Comparison of ENCODE assay signal across 8 cellular contexts in the genomic region with DNA sequence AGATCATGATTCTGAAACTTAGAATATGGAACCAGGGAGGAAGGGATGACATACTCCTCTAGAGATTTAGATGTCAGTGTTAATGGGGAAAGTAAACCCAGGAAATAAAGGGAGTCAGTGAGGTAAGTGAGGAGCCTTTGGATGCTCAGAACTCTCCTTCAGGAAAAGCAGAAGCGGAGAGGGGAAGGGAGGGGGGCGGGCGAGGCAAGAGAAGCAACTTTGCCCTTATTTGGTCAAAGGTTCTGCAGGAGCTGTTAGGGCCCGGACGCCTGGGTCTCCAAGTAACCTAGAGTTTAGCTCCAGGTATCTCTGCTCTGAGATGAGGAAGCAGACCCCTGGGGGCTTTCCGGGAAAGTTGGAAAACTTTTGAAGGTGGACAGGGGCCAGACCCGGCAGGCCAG. TPM values are rescaled to one million over a fixed set of nuclear protein-coding genes. Genes with fewer than 3 reads are reported as not detected.
A peak's percentile ranks its signal among the peaks of the same experiment; 100 is the strongest.
DNase-seq lines count a peak whose midpoint lies in the region; ATAC-seq and TF ChIP-seq lines count a peak whose summit lies in the region.

No MANE protein-coding gene starts in this region.

- no peaks in the 10 kb centered on the region for H3K27me3 Mint-ChIP-seq in IgD-negative memory B cell

- DNase-seq in BE2C (no peak), ascending aorta (ENCODE audit: low spot score in 2 of 2) (no peak), lung (ENCODE audit: low spot score) (no peak), RPMI8226 (no peak), NCI-H1694 (lab: John Stamatoyannopoulos, UW) (no peak), GM19240 (ENCODE audit: insufficient read length, low spot score) (no peak)

- no peaks in the 10 kb centered on the region for H3K9me3 Mint-ChIP-seq in IgD-negative memory B cell

- H3K9me3 ChIP-seq in BE2C (no peaks in the 10 kb centered on the region), ascending aorta (no peaks in the 10 kb centered on the region), lung (ENCODE audit: control insufficient read depth in 2 of 2, insufficient read depth in 1 of 2, low read length in 1 of 2) (no peaks in the 10 kb centered on the region)

- TF ChIP-seq POLR2A in GM18505 (IDR thresholded peaks at IDR 0.05; ENCODE audit: borderline replicate concordance, extremely low read depth, insufficient read depth, insufficient read length), result no peak

- H3K36me3 ChIP-seq in BE2C, result peaks cover 24% of the 10 kb centered on the region
- peaks cover 32 to 46% of the 10 kb centered on the region in 2 donors for H3K36me3 ChIP-seq in ascending aorta
- peaks cover 12 to 32% of the 10 kb centered on the region in 2 donors for H3K36me3 ChIP-seq in lung (ENCODE audit: control insufficient read depth in 2 of 2, insufficient read depth in 2 of 2, low read length in 2 of 2)

- H3K36me3 Mint-ChIP-seq in IgD-negative memory B cell, result peaks cover 3% of the 10 kb centered on the region

- H3K4me1 ChIP-seq in BE2C (peaks cover 4% of the 10 kb centered on the region), ascending aorta (peaks cover 13 to 42% of the 10 kb centered on the region in 2 donors), lung (ENCODE audit: control insufficient read depth in 2 of 2, insufficient read depth in 2 of 2, low read length in 2 of 2) (peaks cover 3 to 20% of the 10 kb centered on the region in 2 donors)

- TF ChIP-seq CTCF in BE2C (IDR thresholded peaks at IDR 0.05; ENCODE audit: low read depth, low read length), result no peak
- TF ChIP-seq CTCF in ascending aorta (IDR thresholded peaks at IDR 0.05), result no peak
- no peak for TF ChIP-seq CTCF in lung (IDR thresholded peaks at IDR 0.05; ENCODE audit: control extremely low read depth, extremely low read depth)

- H3K27ac Mint-ChIP-seq in IgD-negative memory B cell, result peak overlapping the region; percentile 90 to 97 (median 93)

- ATAC-seq in lung (ENCODE audit: insufficient read depth, low FRiP score) (no peak), GM18505 (IDR thresholded peaks at IDR 0.05; ENCODE audit: unreplicated experiment) (no peak)

- H3K4me3 Mint-ChIP-seq in IgD-negative memory B cell, result peak overlapping the region; percentile 91 to 99 (median 96)

- WGBS in lung, 2 donors, result 0 to 1% methylated on average over 7 of the region's 7 CpGs

- intact Hi-C loops in ascending aorta (cut with DNase I), result no loop called here

- no peaks in the 10 kb centered on the region for H3K27me3 ChIP-seq in BE2C
- H3K27me3 ChIP-seq in ascending aorta, result no peaks in the 10 kb centered on the region
- no peaks in the 10 kb centered on the region for H3K27me3 ChIP-seq in lung (ENCODE audit: control insufficient read depth, insufficient read depth)

- peak overlapping the region; percentile 77 for H3K4me3 ChIP-seq in BE2C (ENCODE audit: low read depth, low read length)
- H3K4me3 ChIP-seq in ascending aorta, result peak overlapping the region; percentile 94 to 100
- H3K4me3 ChIP-seq in lung, result peak overlapping the region; percentile 67

- H3K4me1 Mint-ChIP-seq in IgD-negative memory B cell, result peaks cover 26 to 43% (median 32%) of the 10 kb centered on the region in 3 donors

- H3K27ac ChIP-seq in ascending aorta, result peak overlapping the region; percentile 93 to 97
- H3K27ac ChIP-seq in lung (ENCODE audit: low read depth in 1 of 2, low read length in 1 of 2), result peak overlapping the region; percentile 73 to 87

RNA-seq across cellular contexts. Expression of gene PFN1, which starts 1.3 kb away (rescaled TPM):
- polyA plus RNA-seq in BE2C (2012; ENCODE audit: insufficient read depth, insufficient read length, low read depth), result 1,200 TPM
- 1,903 TPM for polyA plus RNA-seq in IgD-negative memory B cell
- total RNA-seq in ascending aorta, result 1,046 TPM
- 100 to 1,000 TPM; 461 to 827 TPM for total RNA-seq in lung
- polyA plus RNA-seq in lung, result 1,000 to 10,000 TPM in 1 of 2 donors, 100 to 1,000 TPM in 1; 671 to 2,264 TPM

RNA-seq across cellular contexts. Expression of gene ENO3, which starts 3.9 kb away (rescaled TPM):
- polyA plus RNA-seq in BE2C (2012; ENCODE audit: insufficient read depth, insufficient read length, low read depth), result 119 TPM
- polyA plus RNA-seq in IgD-negative memory B cell (3.1 TPM), lung (1 to 10 TPM; 7.2 to 9.3 TPM)
- total RNA-seq in ascending aorta (not detected), lung (10 to 100 TPM in 1 of 2 donors, 1 to 10 TPM in 1; 3.3 to 10.7 TPM)

RNA-seq across cellular contexts. Expression of gene RNF167, which starts 6.9 kb away (rescaled TPM):
- polyA plus RNA-seq in BE2C (2012; ENCODE audit: insufficient read depth, insufficient read length, low read depth), result 87.9 TPM
- polyA plus RNA-seq in IgD-negative memory B cell (27.3 TPM), lung (100 to 1,000 TPM in 1 of 2 donors, 10 to 100 TPM in 1; 86.7 to 142 TPM)
- total RNA-seq in ascending aorta (164 TPM), lung (100 to 1,000 TPM in 1 of 2 donors, 10 to 100 TPM in 1; 30.8 to 107 TPM)

RNA-seq across cellular contexts. Expression of gene SLC25A11, which starts 7.2 kb away (rescaled TPM):
- polyA plus RNA-seq in BE2C (2012; ENCODE audit: insufficient read depth, insufficient read length, low read depth), result 80.7 TPM
- polyA plus RNA-seq in IgD-negative memory B cell (70.9 TPM), lung (10 to 100 TPM; 42.5 to 72.1 TPM)
- total RNA-seq in ascending aorta (56.2 TPM), lung (10 to 100 TPM; 34.8 to 65.8 TPM)

RNA-seq across cellular contexts. Expression of gene GP1BA, which starts 14.9 kb away (rescaled TPM):
- 0.68 TPM for polyA plus RNA-seq in BE2C (2012; ENCODE audit: insufficient read depth, insufficient read length, low read depth)
- polyA plus RNA-seq in IgD-negative memory B cell (0.26 TPM), lung (1 to 10 TPM in 1 of 2 donors, under 1 TPM in 1; 0.26 to 1.4 TPM)
- total RNA-seq in ascending aorta (not detected), lung (under 1 TPM; 0.18 to 0.94 TPM)
